ENCODE assay signal across 22 cellular contexts in genomic region chr7:26506196-26506595, GRCh38.
DNase-seq lines count a peak whose midpoint lies in the region; ATAC-seq, FAIRE-seq and TF ChIP-seq lines count a peak whose summit lies in the region.
"Had no signal": no experiment of that assay in that cellular context is flagged by ENCODE, and none has a peak within 500 bp of the region (broad histone marks: within the 10 kb centered on the region; RNA-seq: fewer than 3 reads in every experiment).

No MANE protein-coding gene starts in this region.

- no peak overlapping the region for H3K27ac ChIP-seq in HepG2 (ENCODE audit: extremely low read length, insufficient read depth, low read length)
- H3K27ac ChIP-seq in right lobe of liver, result no peak overlapping the region
- H3K27ac ChIP-seq in VCaP, result peak overlapping the region; percentile 76
- no peak overlapping the region for H3K27ac ChIP-seq in CD8-positive, alpha-beta T cell (ENCODE audit: low read depth, low read length)
- H3K27ac ChIP-seq: 22Rv1, BLaER1 had no signal

- DNase-seq in HepG2 (ENCODE audit: low spot score) (no peak), right lobe of liver (no peak), neural crest cell (ENCODE audit: low read depth, low spot score) (no peak)
- no peak for DNase-seq in CD8-positive, alpha-beta T cell
- DNase-seq: ACHN; BE2C; C1 segment of cervical spinal cord; Caco-2; Calu3; CD4-positive, alpha-beta memory T cell; CD4-positive, CD25-positive, alpha-beta regulatory T cell; DMS79 treated with DMSO at 0.1 percent for 48 hours; GF-D8 had no signal

- no peak overlapping the region for H3K9ac ChIP-seq in HepG2 (ENCODE audit: insufficient read depth, low read depth, low read length)
- H3K9ac ChIP-seq: BLaER1 had no signal

- POLR2A ChIA-PET in HepG2 (lab: Yijun Ruan, JAX), result no interaction called here
- POLR2A ChIA-PET in CD8-positive, alpha-beta T cell (lab: Charles Lee), result no interaction called here

- CTCF ChIA-PET in HepG2 (lab: Yijun Ruan, JAX; ENCODE audit: low intra/inter-chr PET ratio, low total read pairs), result no interaction called here
- CTCF ChIA-PET in CD8-positive, alpha-beta T cell (lab: Charles Lee), result no interaction called here

- no peak overlapping the region for H3K4me2 ChIP-seq in HepG2 (ENCODE audit: low read depth, low read length)
- H3K4me2 ChIP-seq: BLaER1 had no signal

- H3K4me1 ChIP-seq in HepG2 (ENCODE audit: insufficient read depth, low read length) (no peaks in the 10 kb centered on the region), right lobe of liver (no peaks in the 10 kb centered on the region)
- no peaks in the 10 kb centered on the region for H3K4me1 ChIP-seq in CD8-positive, alpha-beta T cell (ENCODE audit: insufficient read depth, low read length)
- H3K4me1 ChIP-seq: BE2C, BLaER1, Caco-2 had no signal

- H3K36me3 ChIP-seq in HepG2 (replicated peaks in 1 of 2; ENCODE audit: control insufficient read depth in 1 of 2, insufficient read depth in 2 of 2, low read length in 2 of 2), result no peaks in the 10 kb centered on the region
- H3K36me3 ChIP-seq in right lobe of liver, result no peaks in the 10 kb centered on the region
- H3K36me3 ChIP-seq in CD8-positive, alpha-beta T cell (ENCODE audit: insufficient read depth, low read length), result no peaks in the 10 kb centered on the region
- H3K36me3 ChIP-seq: BE2C, BLaER1 had no signal

- TF ChIP-seq POLR2A in HepG2 (IDR thresholded peaks at IDR 0.05; ENCODE audit: insufficient read depth in 1 of 2, low read depth in 2 of 2, low read length in 2 of 2), result no peak
- no peak for TF ChIP-seq POLR2A in right lobe of liver (IDR thresholded peaks at IDR 0.05)

- H3K4me3 ChIP-seq in HepG2 (replicated peaks in 1 of 3; ENCODE audit: insufficient read depth in 1 of 3, low read depth in 2 of 3, low read length in 3 of 3), result no peak overlapping the region
- H3K4me3 ChIP-seq in right lobe of liver, result no peak overlapping the region
- H3K4me3 ChIP-seq in CD8-positive, alpha-beta T cell (ENCODE audit: low read depth, low read length), result no peak overlapping the region
- H3K4me3 ChIP-seq: BLaER1 had no signal

- H3K79me2 ChIP-seq in HepG2 (ENCODE audit: insufficient read depth, low read length), result no peaks in the 10 kb centered on the region

- no peaks in the 10 kb centered on the region for H3K36me3 Mint-ChIP-seq in neural crest cell (ENCODE audit: low read depth)
- no peaks in the 10 kb centered on the region for H3K36me3 Mint-ChIP-seq in CD8-positive, alpha-beta T cell
- H3K36me3 Mint-ChIP-seq: CD14-positive monocyte; CD4-positive, alpha-beta memory T cell; CD4-positive, CD25-positive, alpha-beta regulatory T cell had no signal

- no peak overlapping the region for H2AFZ ChIP-seq in HepG2 (ENCODE audit: low read length)

- H3K27me3 ChIP-seq in HepG2 (ENCODE audit: control insufficient read depth in 1 of 2, insufficient read depth in 2 of 2, low read length in 2 of 2) (peaks cover 0 to 25% of the 10 kb centered on the region in 2 experiments; a peak in 1 of 5 replicates), right lobe of liver (no peaks in the 10 kb centered on the region)
- no peaks in the 10 kb centered on the region for H3K27me3 ChIP-seq in CD8-positive, alpha-beta T cell (ENCODE audit: insufficient read depth, low read length)
- H3K27me3 ChIP-seq: BLaER1 had no signal

- no TSS peak for BruUV-seq in HepG2 (replicated peaks; lab: Mats Ljungman, UMichigan)

- no peak for FAIRE-seq in HepG2 (lab: Jason Lieb, UNC)
- FAIRE-seq: D721Med, G401.6, GM12891, GM19239 had no signal

- no peaks in the 10 kb centered on the region for H3K9me3 Mint-ChIP-seq in neural crest cell
- peaks cover 3% of the 10 kb centered on the region for H3K9me3 Mint-ChIP-seq in CD8-positive, alpha-beta T cell
- H3K9me3 Mint-ChIP-seq: CD4-positive, CD25-positive, alpha-beta regulatory T cell had no signal

- in situ Hi-C loops in HepG2 (cut with HindIII; ENCODE audit: extremely low pct_ligation_motif_present, low pct_unique_long_range_greater_than_20kb), result loop anchor here (25.0 kb wide), 1 partner anchor 244 kb away; no protein-coding TSS in a partner anchor

- no peak overlapping the region for H3K4me3 Mint-ChIP-seq in neural crest cell
- no peak overlapping the region for H3K4me3 Mint-ChIP-seq in CD8-positive, alpha-beta T cell
- H3K4me3 Mint-ChIP-seq: CD14-positive monocyte; CD4-positive, alpha-beta memory T cell; CD4-positive, CD25-positive, alpha-beta regulatory T cell had no signal

- H3K9me3 ChIP-seq in HepG2 (ENCODE audit: low read length) (no peaks in the 10 kb centered on the region), right lobe of liver (no peaks in the 10 kb centered on the region)
- no peaks in the 10 kb centered on the region for H3K9me3 ChIP-seq in CD8-positive, alpha-beta T cell (ENCODE audit: low read length)
- H3K9me3 ChIP-seq: BE2C, Caco-2 had no signal

- intact Hi-C loops in HepG2 (cut with micrococcal nuclease; ENCODE audit: unreplicated experiment) (no loop called here), right lobe of liver (cut with DNase I) (no loop called here)
- intact Hi-C loops in CD8-positive, alpha-beta T cell (cut with DNase I, micrococcal nuclease), result no loop called here

- TF ChIP-seq EP300 in HepG2 (IDR thresholded peaks at IDR 0.05; ENCODE audit: low read depth in 2 of 2, low read length in 2 of 2) (no peak), HepG2 (CRISPR knock-in tag; IDR thresholded peaks at IDR 0.05; ENCODE audit: borderline replicate concordance) (no peak)

- ATAC-seq in HepG2, result no peak
- ATAC-seq in right lobe of liver, result no peak
- ATAC-seq in CD8-positive, alpha-beta T cell, result no peak
- no peak for ATAC-seq in HG02610 (IDR thresholded peaks at IDR 0.05; ENCODE audit: unreplicated experiment)

- TF ChIP-seq RAD21 in HepG2 (CRISPR knock-in tag; IDR thresholded peaks at IDR 0.05), result no peak

- peaks cover 26% of the 10 kb centered on the region for H3K4me1 Mint-ChIP-seq in neural crest cell
- no peaks in the 10 kb centered on the region for H3K4me1 Mint-ChIP-seq in CD8-positive, alpha-beta T cell (ENCODE audit: low read depth)
- H3K4me1 Mint-ChIP-seq: CD4-positive, alpha-beta memory T cell; CD4-positive, CD25-positive, alpha-beta regulatory T cell had no signal

- peak overlapping the region; percentile 41 for H3K27ac Mint-ChIP-seq in neural crest cell (ENCODE audit: unreplicated experiment)
- no peak overlapping the region for H3K27ac Mint-ChIP-seq in CD8-positive, alpha-beta T cell
- H3K27ac Mint-ChIP-seq: CD14-positive monocyte; CD4-positive, CD25-positive, alpha-beta regulatory T cell had no signal

- H3K27me3 Mint-ChIP-seq in neural crest cell (ENCODE audit: low read depth), result peaks cover 2% of the 10 kb centered on the region
- H3K27me3 Mint-ChIP-seq in CD8-positive, alpha-beta T cell (ENCODE audit: low read depth), result peaks cover 9% of the 10 kb centered on the region

- TF ChIP-seq CTCF in HepG2 (CRISPR knock-in tag; IDR thresholded peaks at IDR 0.05) (no peak), right lobe of liver (IDR thresholded peaks at IDR 0.05) (no peak), VCaP (conservative IDR thresholded peaks at IDR 0.05) (no peak), neural crest cell (conservative IDR thresholded peaks at IDR 0.05) (no peak)
- no peak for TF ChIP-seq CTCF in CD8-positive, alpha-beta T cell (IDR thresholded peaks at IDR 0.05)

- 30% methylated on average over 7 of the region's 7 CpGs for WGBS in HepG2 (ENCODE audit: low lambda C conversion rate)
- 70% methylated on average over 7 of the region's 7 CpGs for WGBS in right lobe of liver (ENCODE audit: insufficient coverage, low coverage, low lambda C conversion rate, missing lambda C conversion rate)

- no peaks in the 10 kb centered on the region for H4K20me1 ChIP-seq in HepG2 (ENCODE audit: insufficient read depth, low read length)
- H4K20me1 ChIP-seq: BLaER1 had no signal

TF ChIP-seq in HepG2, 621 proteins besides CTCF, POLR2A, EP300 and RAD21:
- TF ChIP-seq MAFK (conservative IDR thresholded peaks at IDR 0.05 in 1 of 2, IDR thresholded peaks at IDR 0.05 in 1 of 2; ENCODE audit: low read length in 2 of 2) (peak; percentile 60 to 65; a peak in 3 of 4 replicates), HOXA5 (CRISPR knock-in tag; IDR thresholded peaks at IDR 0.05) (no peak), MAFF (IDR thresholded peaks at IDR 0.05; ENCODE audit: low read depth, low read length) (peak; percentile 61)
